8 cellular contexts compared by ENCODE assay signal in the genomic region with DNA sequence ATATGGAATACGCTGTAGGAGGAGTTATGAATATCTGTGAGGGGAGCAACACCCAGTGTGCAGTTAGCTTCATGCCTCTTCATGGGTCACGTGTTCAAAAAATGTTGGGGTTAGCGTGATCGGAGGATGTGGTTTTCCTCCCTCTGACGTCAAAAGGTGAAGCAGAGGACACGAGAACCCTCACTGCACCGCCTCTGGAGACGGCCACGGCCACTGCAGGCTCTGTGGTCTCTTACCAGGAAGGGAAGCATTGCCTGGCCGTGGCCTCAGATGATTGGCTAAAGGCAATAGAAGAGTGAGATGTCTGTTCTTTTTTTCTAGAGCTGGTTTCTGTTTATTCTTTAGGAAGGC.
DNase-seq lines count a peak whose midpoint lies in the region; ATAC-seq lines count a peak whose summit lies in the region.

No MANE protein-coding gene starts in this region.

- H3K9me3 ChIP-seq in effector memory CD4-positive, alpha-beta T cell (ENCODE audit: control insufficient read depth, low read length): no peaks in the 10 kb centered on the region

- H3K36me3 ChIP-seq in effector memory CD4-positive, alpha-beta T cell (ENCODE audit: control insufficient read depth, insufficient read depth, low read length): no peaks in the 10 kb centered on the region

- H3K4me3 ChIP-seq in effector memory CD4-positive, alpha-beta T cell (ENCODE audit: insufficient read depth, low read depth, low read length, poor library complexity, severe bottlenecking): peak overlapping the region; percentile 2

- no peaks in the 10 kb centered on the region for H3K27me3 ChIP-seq in effector memory CD4-positive, alpha-beta T cell (replicated peaks; ENCODE audit: control insufficient read depth, insufficient read depth, low read length, poor library complexity, severe bottlenecking)

- ATAC-seq in GM21423 (IDR thresholded peaks at IDR 0.05; ENCODE audit: unreplicated experiment): peak; percentile 24
- ATAC-seq in HG03342 (IDR thresholded peaks at IDR 0.05; ENCODE audit: unreplicated experiment): no peak

- H3K4me1 ChIP-seq in effector memory CD4-positive, alpha-beta T cell (ENCODE audit: control insufficient read depth, insufficient read depth, low read length, poor library complexity, severe bottlenecking): peaks cover 26% of the 10 kb centered on the region

- peak; percentile 58 for DNase-seq in activated CD4-positive, alpha-beta T cell treated with anti-CD3 and anti-CD28 coated beads, Interleukin-2, amount 50 U/mL, for 1 hour
- DNase-seq in effector memory CD4-positive, alpha-beta T cell: peak; percentile 66 to 75 (median 67)
- peak; percentile 55 to 58 for DNase-seq in stimulated activated CD4-positive, alpha-beta T cell treated with anti-CD3 and anti-CD28 coated beads, Interleukin-2, amount 100 ng/mL, for 24 hours
- DNase-seq in NCI-H1417 (lab: John Stamatoyannopoulos, UW) (no peak), NCI-H2107 (lab: John Stamatoyannopoulos, UW) (no peak), superior temporal gyrus (ENCODE audit: extremely low spot score) (no peak)

- no peak overlapping the region for H3K27ac ChIP-seq in effector memory CD4-positive, alpha-beta T cell (ENCODE audit: insufficient read depth, low read length, poor library complexity, severe bottlenecking)

Comparison
In these comparisons a context has a peak if more than half of its experiments do, and no peak if none do; other contexts are left out.
1. DNase-seq: peak in activated CD4-positive, alpha-beta T cell treated with anti-CD3 and anti-CD28 coated beads, Interleukin-2, amount 50 U/mL, for 1 hour (single experiment), effector memory CD4-positive, alpha-beta T cell (3 of 3) and stimulated activated CD4-positive, alpha-beta T cell treated with anti-CD3 and anti-CD28 coated beads, Interleukin-2, amount 100 ng/mL, for 24 hours (2 of 2); none in NCI-H1417 (0 of 3), NCI-H2107 (single experiment) and superior temporal gyrus (single experiment).